Comparison of ENCODE assay signal across 8 cellular contexts in the genomic region with DNA sequence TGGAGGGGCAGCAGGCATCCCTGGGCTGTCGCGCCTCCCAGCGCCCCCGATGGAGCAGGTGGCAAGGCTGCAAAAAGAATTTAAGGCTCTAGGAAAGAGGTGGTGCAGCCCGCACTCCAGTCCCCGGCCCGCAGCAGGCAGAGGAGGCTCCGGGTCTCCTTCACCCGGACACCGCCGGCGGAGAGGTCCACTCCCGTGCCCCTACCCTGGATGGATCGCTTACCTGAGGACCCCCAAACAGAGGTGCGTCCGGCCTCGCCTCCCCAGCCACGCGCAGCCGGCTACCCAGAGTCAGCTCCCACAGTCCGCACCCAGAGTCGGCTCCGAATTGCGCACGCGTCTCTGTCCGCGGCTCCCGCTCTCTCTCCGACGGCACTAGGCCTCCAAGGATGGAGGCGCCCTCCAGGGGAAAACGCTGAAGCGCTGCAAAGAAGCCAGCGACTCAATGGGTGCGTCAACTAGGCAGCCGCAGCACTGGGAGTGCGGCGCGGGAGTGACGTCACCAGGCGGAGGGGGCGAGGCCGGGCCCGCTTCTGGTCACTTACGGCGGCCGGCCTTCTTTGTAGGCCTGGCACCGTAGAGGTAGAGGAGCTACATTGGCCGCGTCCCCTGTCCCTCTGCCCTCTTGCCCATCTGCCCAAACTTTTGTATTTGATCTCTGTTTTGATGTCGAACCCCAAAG. TPM values are rescaled to one million over a fixed set of nuclear protein-coding genes. Genes with fewer than 3 reads are reported as not detected.
DNase-seq lines count a peak whose midpoint lies in the region; ATAC-seq and TF ChIP-seq lines count a peak whose summit lies in the region.

A gene with protein sequence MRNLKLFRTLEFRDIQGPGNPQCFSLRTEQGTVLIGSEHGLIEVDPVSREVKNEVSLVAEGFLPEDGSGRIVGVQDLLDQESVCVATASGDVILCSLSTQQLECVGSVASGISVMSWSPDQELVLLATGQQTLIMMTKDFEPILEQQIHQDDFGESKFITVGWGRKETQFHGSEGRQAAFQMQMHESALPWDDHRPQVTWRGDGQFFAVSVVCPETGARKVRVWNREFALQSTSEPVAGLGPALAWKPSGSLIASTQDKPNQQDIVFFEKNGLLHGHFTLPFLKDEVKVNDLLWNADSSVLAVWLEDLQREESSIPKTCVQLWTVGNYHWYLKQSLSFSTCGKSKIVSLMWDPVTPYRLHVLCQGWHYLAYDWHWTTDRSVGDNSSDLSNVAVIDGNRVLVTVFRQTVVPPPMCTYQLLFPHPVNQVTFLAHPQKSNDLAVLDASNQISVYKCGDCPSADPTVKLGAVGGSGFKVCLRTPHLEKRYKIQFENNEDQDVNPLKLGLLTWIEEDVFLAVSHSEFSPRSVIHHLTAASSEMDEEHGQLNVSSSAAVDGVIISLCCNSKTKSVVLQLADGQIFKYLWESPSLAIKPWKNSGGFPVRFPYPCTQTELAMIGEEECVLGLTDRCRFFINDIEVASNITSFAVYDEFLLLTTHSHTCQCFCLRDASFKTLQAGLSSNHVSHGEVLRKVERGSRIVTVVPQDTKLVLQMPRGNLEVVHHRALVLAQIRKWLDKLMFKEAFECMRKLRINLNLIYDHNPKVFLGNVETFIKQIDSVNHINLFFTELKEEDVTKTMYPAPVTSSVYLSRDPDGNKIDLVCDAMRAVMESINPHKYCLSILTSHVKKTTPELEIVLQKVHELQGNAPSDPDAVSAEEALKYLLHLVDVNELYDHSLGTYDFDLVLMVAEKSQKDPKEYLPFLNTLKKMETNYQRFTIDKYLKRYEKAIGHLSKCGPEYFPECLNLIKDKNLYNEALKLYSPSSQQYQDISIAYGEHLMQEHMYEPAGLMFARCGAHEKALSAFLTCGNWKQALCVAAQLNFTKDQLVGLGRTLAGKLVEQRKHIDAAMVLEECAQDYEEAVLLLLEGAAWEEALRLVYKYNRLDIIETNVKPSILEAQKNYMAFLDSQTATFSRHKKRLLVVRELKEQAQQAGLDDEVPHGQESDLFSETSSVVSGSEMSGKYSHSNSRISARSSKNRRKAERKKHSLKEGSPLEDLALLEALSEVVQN (N-terminal part only) (minus strand): TSS at position 484 of the 682 bp plus-strand sequence. CDS start 2,978 bp downstream, outside the sequence.

- H3K4me3 ChIP-seq in LNCaP clone FGC (ENCODE audit: low read depth, low read length): peak within 1 kb of the TSS; percentile 96
- peak within 1 kb of the TSS; percentile 96 for H3K4me3 ChIP-seq in fibroblast of the aortic adventitia (ENCODE audit: low read depth, low read length)

- H3K27ac Mint-ChIP-seq in activated T-helper 2 cell treated with anti-CD3 and anti-CD28 coated beads, Interferon-gamma antibody, Interleukin-2, Interleukin-4, amounts not matched to agents 10 μg/mL and 5 μg/mL and 100 μg/mL, durations not matched to agents 14 hours and 24 hours and 36 hours: peak within 1 kb of the TSS; percentile 94
- peak within 1 kb of the TSS; percentile 96 for H3K27ac Mint-ChIP-seq in nephron progenitor cell
- H3K27ac Mint-ChIP-seq in stimulated activated naive CD8-positive, alpha-beta T cell treated with anti-CD3 and anti-CD28 coated beads, Interleukin-15, amount 100 ng/mL, for 72 hours: peak within 1 kb of the TSS; percentile 95 to 97

- DNase-seq in ELF-1 (ENCODE audit: low read depth, low spot score) (peak; percentile 96), H4 (ENCODE audit: low spot score) (peak; percentile 92), LNCaP clone FGC (ENCODE audit: low read depth) (peak; percentile 84), RWPE1 (ENCODE audit: low spot score) (peak; percentile 98), fibroblast of the aortic adventitia (ENCODE audit: low read depth) (peak; percentile 94), nephron progenitor cell (peak; percentile 96)
- peak; percentile 89 for DNase-seq in activated T-helper 2 cell treated with anti-CD3 and anti-CD28 coated beads, Interferon-gamma antibody, Interleukin-2, Interleukin-4, amounts not matched to agents 10 μg/mL and 5 μg/mL and 100 μg/mL, durations not matched to agents 14 hours and 24 hours and 36 hours (ENCODE audit: low spot score)
- DNase-seq in stimulated activated naive CD8-positive, alpha-beta T cell treated with anti-CD3 and anti-CD28 coated beads, Interleukin-15, amount 100 ng/mL, for 72 hours: peak; percentile 87 to 93

- no peaks in the 10 kb centered on the region for H3K9me3 Mint-ChIP-seq in activated T-helper 2 cell treated with anti-CD3 and anti-CD28 coated beads, Interferon-gamma antibody, Interleukin-2, Interleukin-4, amounts not matched to agents 10 μg/mL and 5 μg/mL and 100 μg/mL, durations not matched to agents 14 hours and 24 hours and 36 hours
- H3K9me3 Mint-ChIP-seq in nephron progenitor cell: no peaks in the 10 kb centered on the region
- no peaks in the 10 kb centered on the region for H3K9me3 Mint-ChIP-seq in stimulated activated naive CD8-positive, alpha-beta T cell treated with anti-CD3 and anti-CD28 coated beads, Interleukin-15, amount 100 ng/mL, for 72 hours

- CTCF ChIA-PET in RWPE1 (lab: Yijun Ruan, JAX): no interaction called here

- peaks cover 17% of the 10 kb centered on the region for H3K36me3 Mint-ChIP-seq in activated T-helper 2 cell treated with anti-CD3 and anti-CD28 coated beads, Interferon-gamma antibody, Interleukin-2, Interleukin-4, amounts not matched to agents 10 μg/mL and 5 μg/mL and 100 μg/mL, durations not matched to agents 14 hours and 24 hours and 36 hours (ENCODE audit: low read depth)
- H3K36me3 Mint-ChIP-seq in nephron progenitor cell (ENCODE audit: low read depth): peaks cover 16% of the 10 kb centered on the region

- H3K27ac ChIP-seq in RWPE1: peak within 1 kb of the TSS; percentile 88

- TF ChIP-seq CTCF in LNCaP clone FGC (IDR thresholded peaks at IDR 0.05; ENCODE audit: control insufficient read depth, extremely low read depth, insufficient read depth) (peak; percentile 50), RWPE1 (conservative IDR thresholded peaks at IDR 0.05; ENCODE audit: low read depth) (peak; percentile 61), fibroblast of the aortic adventitia (IDR thresholded peaks at IDR 0.05; ENCODE audit: insufficient read depth, low read length) (peak; percentile 51), nephron progenitor cell (IDR thresholded peaks at IDR 0.05) (no peak)

- H3K27me3 Mint-ChIP-seq in activated T-helper 2 cell treated with anti-CD3 and anti-CD28 coated beads, Interferon-gamma antibody, Interleukin-2, Interleukin-4, amounts not matched to agents 10 μg/mL and 5 μg/mL and 100 μg/mL, durations not matched to agents 14 hours and 24 hours and 36 hours (ENCODE audit: low read depth): no peaks in the 10 kb centered on the region
- H3K27me3 Mint-ChIP-seq in nephron progenitor cell (ENCODE audit: low read depth, poor library complexity): no peaks in the 10 kb centered on the region
- H3K27me3 Mint-ChIP-seq in stimulated activated naive CD8-positive, alpha-beta T cell treated with anti-CD3 and anti-CD28 coated beads, Interleukin-15, amount 100 ng/mL, for 72 hours: no peaks in the 10 kb centered on the region

- peak within 1 kb of the TSS; percentile 98 for H3K4me3 Mint-ChIP-seq in activated T-helper 2 cell treated with anti-CD3 and anti-CD28 coated beads, Interferon-gamma antibody, Interleukin-2, Interleukin-4, amounts not matched to agents 10 μg/mL and 5 μg/mL and 100 μg/mL, durations not matched to agents 14 hours and 24 hours and 36 hours (ENCODE audit: low read depth)
- H3K4me3 Mint-ChIP-seq in nephron progenitor cell: peak within 1 kb of the TSS; percentile 98
- H3K4me3 Mint-ChIP-seq in stimulated activated naive CD8-positive, alpha-beta T cell treated with anti-CD3 and anti-CD28 coated beads, Interleukin-15, amount 100 ng/mL, for 72 hours: peak within 1 kb of the TSS; percentile 93 to 97

- intact Hi-C loops in activated T-helper 2 cell treated with anti-CD3 and anti-CD28 coated beads, Interferon-gamma antibody, Interleukin-2, Interleukin-4, amounts not matched to agents 10 μg/mL and 5 μg/mL and 100 μg/mL, durations not matched to agents 14 hours and 24 hours and 36 hours (cut with micrococcal nuclease): loop anchor here (1.0 to 10.0 kb wide), 6 partner anchors 77 to 481 kb away; a partner anchor contains a TSS

- POLR2A ChIA-PET in RWPE1 (lab: Yijun Ruan, JAX; ENCODE audit: low non-redundant PET): no interaction called here

- peaks cover 26% of the 10 kb centered on the region for H3K4me1 Mint-ChIP-seq in activated T-helper 2 cell treated with anti-CD3 and anti-CD28 coated beads, Interferon-gamma antibody, Interleukin-2, Interleukin-4, amounts not matched to agents 10 μg/mL and 5 μg/mL and 100 μg/mL, durations not matched to agents 14 hours and 24 hours and 36 hours (ENCODE audit: low read depth)
- H3K4me1 Mint-ChIP-seq in nephron progenitor cell: peaks cover 44% of the 10 kb centered on the region
- peaks cover 20% of the 10 kb centered on the region for H3K4me1 Mint-ChIP-seq in stimulated activated naive CD8-positive, alpha-beta T cell treated with anti-CD3 and anti-CD28 coated beads, Interleukin-15, amount 100 ng/mL, for 72 hours

- peak; percentile 92 for ATAC-seq in stimulated activated naive CD8-positive, alpha-beta T cell treated with anti-CD3 and anti-CD28 coated beads, Interleukin-15, amount 100 ng/mL, for 72 hours

RNA-seq across cellular contexts. Expression of the gene that starts here (rescaled TPM):
- total RNA-seq in H4 (2014; rRNA removed; shearing (Covaris generic)): 18.4 and 19.0 TPM in 2 replicates
- total RNA-seq in activated T-helper 2 cell treated with anti-CD3 and anti-CD28 coated beads, Interferon-gamma antibody, Interleukin-2, Interleukin-4, amounts not matched to agents 10 μg/mL and 5 μg/mL and 100 μg/mL, durations not matched to agents 14 hours and 24 hours and 36 hours: 31.7 and 32.7 TPM in 2 replicates
- 18.3 and 32.3 TPM in 2 replicates for total RNA-seq in fibroblast of the aortic adventitia (ENCODE audit: low replicate concordance)

Comparison
In these comparisons a context has a peak if more than half of its experiments do, and no peak if none do; other contexts are left out.
1. Peak in every context shown above with its lines: DNase-seq, ATAC-seq, H3K4me3 ChIP-seq and H3K27ac ChIP-seq.